Comparison of ENCODE assay signal across 1 cellular context in the genomic region with DNA sequence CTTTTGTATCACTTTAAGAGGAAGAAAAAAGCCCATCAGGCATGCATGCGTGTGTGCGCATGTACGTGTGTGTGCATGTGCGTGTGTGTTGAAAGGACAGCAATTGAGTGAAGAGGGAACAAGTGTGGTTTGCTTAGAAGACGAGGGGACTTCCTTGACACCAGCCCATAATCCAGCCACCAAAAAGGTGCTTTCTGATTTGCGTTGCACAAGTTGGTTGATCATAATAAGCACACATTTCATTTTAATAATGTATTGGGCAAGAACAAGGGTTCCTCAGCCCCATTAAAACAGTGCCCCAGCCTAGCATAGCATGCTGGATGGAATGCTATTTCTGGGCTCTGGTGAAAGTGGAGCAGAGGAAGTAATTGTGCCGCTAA.
TF ChIP-seq lines count a peak whose summit lies in the region.

No MANE protein-coding gene starts in this region.

TF ChIP-seq in WTC11, 78 proteins besides CTCF, POLR2A, EP300 and RAD21 (continued from another document):
- TF ChIP-seq SOX15 (CRISPR knock-in tag; IDR thresholded peaks at IDR 0.05) (no peak), ESRRA (CRISPR knock-in tag; IDR thresholded peaks at IDR 0.05; ENCODE audit: borderline replicate concordance) (no peak), AR (CRISPR knock-in tag; IDR thresholded peaks at IDR 0.05) (no peak), ZNF425 (CRISPR knock-in tag; conservative IDR thresholded peaks at IDR 0.05) (no peak), ZNF416 (CRISPR knock-in tag; IDR thresholded peaks at IDR 0.05) (no peak)
- TF ChIP-seq, protein P1, sequence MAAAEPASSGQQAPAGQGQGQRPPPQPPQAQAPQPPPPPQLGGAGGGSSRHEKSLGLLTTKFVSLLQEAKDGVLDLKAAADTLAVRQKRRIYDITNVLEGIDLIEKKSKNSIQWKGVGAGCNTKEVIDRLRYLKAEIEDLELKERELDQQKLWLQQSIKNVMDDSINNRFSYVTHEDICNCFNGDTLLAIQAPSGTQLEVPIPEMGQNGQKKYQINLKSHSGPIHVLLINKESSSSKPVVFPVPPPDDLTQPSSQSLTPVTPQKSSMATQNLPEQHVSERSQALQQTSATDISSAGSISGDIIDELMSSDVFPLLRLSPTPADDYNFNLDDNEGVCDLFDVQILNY (CRISPR knock-in tag; IDR thresholded peaks at IDR 0.05): no peak
- TF ChIP-seq, protein P2, sequence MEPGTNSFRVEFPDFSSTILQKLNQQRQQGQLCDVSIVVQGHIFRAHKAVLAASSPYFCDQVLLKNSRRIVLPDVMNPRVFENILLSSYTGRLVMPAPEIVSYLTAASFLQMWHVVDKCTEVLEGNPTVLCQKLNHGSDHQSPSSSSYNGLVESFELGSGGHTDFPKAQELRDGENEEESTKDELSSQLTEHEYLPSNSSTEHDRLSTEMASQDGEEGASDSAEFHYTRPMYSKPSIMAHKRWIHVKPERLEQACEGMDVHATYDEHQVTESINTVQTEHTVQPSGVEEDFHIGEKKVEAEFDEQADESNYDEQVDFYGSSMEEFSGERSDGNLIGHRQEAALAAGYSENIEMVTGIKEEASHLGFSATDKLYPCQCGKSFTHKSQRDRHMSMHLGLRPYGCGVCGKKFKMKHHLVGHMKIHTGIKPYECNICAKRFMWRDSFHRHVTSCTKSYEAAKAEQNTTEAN (CRISPR knock-in tag; IDR thresholded peaks at IDR 0.05): no peak
- TF ChIP-seq, protein P3, sequence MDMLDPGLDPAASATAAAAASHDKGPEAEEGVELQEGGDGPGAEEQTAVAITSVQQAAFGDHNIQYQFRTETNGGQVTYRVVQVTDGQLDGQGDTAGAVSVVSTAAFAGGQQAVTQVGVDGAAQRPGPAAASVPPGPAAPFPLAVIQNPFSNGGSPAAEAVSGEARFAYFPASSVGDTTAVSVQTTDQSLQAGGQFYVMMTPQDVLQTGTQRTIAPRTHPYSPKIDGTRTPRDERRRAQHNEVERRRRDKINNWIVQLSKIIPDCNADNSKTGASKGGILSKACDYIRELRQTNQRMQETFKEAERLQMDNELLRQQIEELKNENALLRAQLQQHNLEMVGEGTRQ (CRISPR knock-in tag; IDR thresholded peaks at IDR 0.05): no peak
TF ChIP-seq in WTC11: peak in this region for 0.
